1 cellular context compared by ENCODE assay signal in genomic region chr2:32627901-32628645, GRCh38.
TF ChIP-seq lines count a peak whose summit lies in the region.

TTC27 (plus strand) TSS chr2:32628050; CDS start chr2:32628293, 243 bp downstream.

TF ChIP-seq in HepG2, 621 proteins besides CTCF, POLR2A, EP300 and RAD21 (continued from another document and continues in another):
- TF ChIP-seq ZNF484 (CRISPR knock-in tag; IDR thresholded peaks at IDR 0.05; ENCODE audit: borderline replicate concordance, low read depth) (no peak), NR1H2 (CRISPR knock-in tag; IDR thresholded peaks at IDR 0.05; ENCODE audit: borderline replicate concordance, low read depth) (no peak), NFE2 (CRISPR knock-in tag; IDR thresholded peaks at IDR 0.05) (no peak), PRPF4 (IDR thresholded peaks at IDR 0.05; ENCODE audit: low read depth, low read length, poor library complexity, severe bottlenecking) (no peak), IRF9 (CRISPR knock-in tag; IDR thresholded peaks at IDR 0.05; ENCODE audit: borderline replicate concordance) (0 out of 2 replicates have a peak, but pooled peaks have one; percentile 21), DPF2 (CRISPR knock-in tag; IDR thresholded peaks at IDR 0.05; ENCODE audit: borderline replicate concordance, low read depth) (no peak), JUND (CRISPR knock-in tag; IDR thresholded peaks at IDR 0.05) (no peak), ZNF775 (CRISPR knock-in tag; IDR thresholded peaks at IDR 0.05; ENCODE audit: borderline replicate concordance) (no peak), ISX (CRISPR knock-in tag; conservative IDR thresholded peaks at IDR 0.05) (no peak), FIP1L1 (IDR thresholded peaks at IDR 0.05; ENCODE audit: borderline replicate concordance, insufficient read depth, low read depth, low read length) (no peak), ZBTB2 (CRISPR knock-in tag; IDR thresholded peaks at IDR 0.05; ENCODE audit: low read depth) (no peak), ZNF567 (CRISPR knock-in tag; IDR thresholded peaks at IDR 0.05; ENCODE audit: borderline replicate concordance) (no peak), CENPT (CRISPR knock-in tag; IDR thresholded peaks at IDR 0.05; ENCODE audit: low read depth) (no peak), HNF1A (IDR thresholded peaks at IDR 0.05; ENCODE audit: low read depth) (no peak), HNF1A (CRISPR knock-in tag; IDR thresholded peaks at IDR 0.05; ENCODE audit: borderline replicate concordance) (no peak), ZNF501 (CRISPR knock-in tag; IDR thresholded peaks at IDR 0.05) (peak; percentile 94), ZNF3 (CRISPR knock-in tag; IDR thresholded peaks at IDR 0.05) (no peak), AFF4 (CRISPR knock-in tag; IDR thresholded peaks at IDR 0.05) (no peak), ZBTB20 (CRISPR knock-in tag; IDR thresholded peaks at IDR 0.05; ENCODE audit: borderline replicate concordance, low read depth) (no peak), KAT7 (CRISPR knock-in tag; IDR thresholded peaks at IDR 0.05; ENCODE audit: borderline replicate concordance) (no peak), ZNF577 (CRISPR knock-in tag; IDR thresholded peaks at IDR 0.05; ENCODE audit: borderline replicate concordance, low read depth) (no peak), ZZZ3 (CRISPR knock-in tag; IDR thresholded peaks at IDR 0.05; ENCODE audit: borderline replicate concordance) (no peak), JDP2 (CRISPR knock-in tag; IDR thresholded peaks at IDR 0.05; ENCODE audit: borderline replicate concordance) (no peak), ZMYM4 (CRISPR knock-in tag; IDR thresholded peaks at IDR 0.05) (peak; percentile 92), PAWR (CRISPR knock-in tag; IDR thresholded peaks at IDR 0.05; ENCODE audit: borderline replicate concordance) (no peak), FOSL2 (CRISPR knock-in tag; IDR thresholded peaks at IDR 0.05) (no peak), ATM (IDR thresholded peaks at IDR 0.05; ENCODE audit: borderline replicate concordance) (no peak), MIER2 (CRISPR knock-in tag; IDR thresholded peaks at IDR 0.05) (0 out of 2 replicates have a peak, but pooled peaks have one; percentile 9), HMGXB3 (CRISPR knock-in tag; IDR thresholded peaks at IDR 0.05; ENCODE audit: borderline replicate concordance) (peak; percentile 95), JARID2 (CRISPR knock-in tag; IDR thresholded peaks at IDR 0.05; ENCODE audit: insufficient replicate concordance) (no peak), PRDM10 (CRISPR knock-in tag; IDR thresholded peaks at IDR 0.05; ENCODE audit: low read depth) (peak; percentile 52; the same call in 1 of the 2 replicates), ESRRA (CRISPR knock-in tag; IDR thresholded peaks at IDR 0.05; ENCODE audit: low read depth) (peak; percentile 55; the same call in 1 of the 2 replicates), ZNF773 (CRISPR knock-in tag; IDR thresholded peaks at IDR 0.05; ENCODE audit: borderline replicate concordance) (no peak), ZBTB1 (CRISPR knock-in tag; IDR thresholded peaks at IDR 0.05; ENCODE audit: borderline replicate concordance) (no peak), ZNF326 (CRISPR knock-in tag; IDR thresholded peaks at IDR 0.05; ENCODE audit: borderline replicate concordance) (no peak), MATR3 (CRISPR knock-in tag; IDR thresholded peaks at IDR 0.05) (no peak), THAP9 (CRISPR knock-in tag; IDR thresholded peaks at IDR 0.05; ENCODE audit: borderline replicate concordance) (peak; percentile 91; the same call in 1 of the 2 replicates), CCDC6 (CRISPR knock-in tag; IDR thresholded peaks at IDR 0.05) (0 out of 2 replicates have a peak, but pooled peaks have one; percentile 26), ZNF772 (CRISPR knock-in tag; IDR thresholded peaks at IDR 0.05) (0 out of 2 replicates have a peak, but pooled peaks have one; percentile 47)
